15 cellular contexts compared by ENCODE assay signal in the genomic region with DNA sequence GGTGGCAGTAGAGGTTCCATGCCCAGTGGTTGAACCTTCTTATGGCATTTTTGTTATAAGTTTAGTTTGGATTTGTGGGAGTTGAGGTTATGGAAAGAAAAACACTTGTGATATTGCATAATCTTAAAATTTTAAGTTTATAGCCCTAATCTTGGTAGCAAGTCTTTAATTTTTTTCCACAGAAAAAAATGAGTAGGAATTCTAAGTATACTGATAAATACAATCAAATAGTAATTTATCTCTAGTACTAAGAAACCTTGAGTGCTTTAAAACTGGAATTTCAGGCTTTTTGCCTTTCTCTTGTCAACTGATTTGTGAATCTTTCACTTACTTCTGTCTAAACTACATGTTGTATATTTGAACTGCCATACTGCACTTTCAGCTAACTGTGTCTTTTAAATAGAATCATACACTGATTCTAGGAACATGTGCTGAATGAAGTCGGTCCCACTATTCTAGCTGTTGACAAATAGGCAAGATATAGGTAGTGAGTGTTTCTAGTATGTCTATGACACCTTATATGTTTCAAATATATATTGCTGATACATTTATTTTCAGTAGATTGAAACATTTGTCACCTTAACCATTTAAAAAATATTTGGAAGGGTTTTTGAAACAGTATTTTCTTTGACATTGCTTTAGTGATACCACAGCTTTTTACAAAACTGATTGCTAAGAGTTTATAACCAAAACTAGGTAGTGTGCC. TPM values are rescaled to one million over a fixed set of nuclear protein-coding genes. Genes with fewer than 3 reads are reported as not detected.
DNase-seq lines count a peak whose midpoint lies in the region; ATAC-seq and TF ChIP-seq lines count a peak whose summit lies in the region.
"Had no signal": no experiment of that assay in that cellular context is flagged by ENCODE, and none has a peak within 500 bp of the region (broad histone marks: within the 10 kb centered on the region; RNA-seq: fewer than 3 reads in every experiment).

No MANE protein-coding gene starts in this region.

- H3K4me1 ChIP-seq in PC-3 (ENCODE audit: insufficient read depth, low read length) = peaks cover 56% of the 10 kb centered on the region

- no peak overlapping the region for H3K27ac Mint-ChIP-seq in activated CD4-positive, alpha-beta T cell treated with anti-CD3 and anti-CD28 coated beads for 36 hours
- peak overlapping the region; percentile 86 for H3K27ac Mint-ChIP-seq in progenitor cell of endocrine pancreas

- H3K9me3 Mint-ChIP-seq in activated CD4-positive, alpha-beta T cell treated with anti-CD3 and anti-CD28 coated beads for 36 hours (ENCODE audit: low read depth) = no peaks in the 10 kb centered on the region
- H3K9me3 Mint-ChIP-seq in progenitor cell of endocrine pancreas (ENCODE audit: low read depth) = no peaks in the 10 kb centered on the region

- H2AFZ ChIP-seq in PC-3 (ENCODE audit: low read length) = no peak overlapping the region

- H3K79me2 ChIP-seq in PC-3 (ENCODE audit: low read length) = peaks cover 75% of the 10 kb centered on the region

- peaks cover 6% of the 10 kb centered on the region for H3F3A ChIP-seq in PC-3 (ENCODE audit: low read length, unreplicated experiment)

- no peak overlapping the region for H3K9ac ChIP-seq in PC-3 (ENCODE audit: low read length)

- no peaks in the 10 kb centered on the region for H3K27me3 ChIP-seq in PC-3 (ENCODE audit: low read length)
- H3K27me3 ChIP-seq: gastrocnemius medialis, neutrophil had no signal

- no peak overlapping the region for H3K27ac ChIP-seq in PC-3 (ENCODE audit: low read length)
- H3K27ac ChIP-seq: gastrocnemius medialis, neutrophil had no signal

- H4K20me1 ChIP-seq in PC-3 (ENCODE audit: low read length) = peaks cover 14% of the 10 kb centered on the region; the same call in 1 of the 2 replicates

- BruUV-seq in PC-3 (replicated peaks; lab: Mats Ljungman, UMichigan) = no TSS peak

- peaks cover 8% of the 10 kb centered on the region; the same call in 1 of the 2 replicates for H3K36me3 ChIP-seq in PC-3 (ENCODE audit: low read depth, low read length)
- H3K36me3 ChIP-seq: gastrocnemius medialis had no signal

- H3K9me3 ChIP-seq in PC-3 (ENCODE audit: low read length) = no peaks in the 10 kb centered on the region
- H3K9me3 ChIP-seq: gastrocnemius medialis, neutrophil, tibial nerve had no signal

- no peaks in the 10 kb centered on the region for H3K9me2 ChIP-seq in PC-3 (replicated peaks; ENCODE audit: low read length)

- no peaks in the 10 kb centered on the region for H3K27me3 Mint-ChIP-seq in activated CD4-positive, alpha-beta T cell treated with anti-CD3 and anti-CD28 coated beads for 36 hours
- no peaks in the 10 kb centered on the region for H3K27me3 Mint-ChIP-seq in progenitor cell of endocrine pancreas

- CTCF ChIA-PET in activated CD4-positive, alpha-beta T cell treated with anti-CD3 and anti-CD28 coated beads for 36 hours (lab: Charles Lee) = interaction anchor here (0.7 to 1.8 kb wide), 5 partner anchors 9 to 180 kb away, joined by 3 to 4 read pairs (median 3); no protein-coding TSS in a partner anchor
- CTCF ChIA-PET in PC-3 (lab: Charles Lee) = interaction anchor here (1.0 to 2.1 kb wide), 2 partner anchors 15 to 71 kb away, joined by 3 to 12 read pairs; no protein-coding TSS in a partner anchor

- intact Hi-C loops in activated CD4-positive, alpha-beta T cell treated with anti-CD3 and anti-CD28 coated beads for 36 hours (cut with DNase I, micrococcal nuclease) = loop anchor here in 1 of 2 experiments (2.0 to 10.0 kb wide), 2 partner anchors 13 to 539 kb away; a partner anchor contains a TSS
- intact Hi-C loops in PC-3 (cut with micrococcal nuclease) = loop anchor here (5.0 to 10.0 kb wide), 2 partner anchors 71 to 619 kb away; a partner anchor contains a TSS

- no peak for ATAC-seq in activated CD4-positive, alpha-beta T cell treated with anti-CD3 and anti-CD28 coated beads for 36 hours
- no peak for ATAC-seq in PC-3
- no peak for ATAC-seq in GM18861 (IDR thresholded peaks at IDR 0.05; ENCODE audit: unreplicated experiment)
- ATAC-seq: gastrocnemius medialis had no signal

- H3K4me2 ChIP-seq in PC-3 (ENCODE audit: low read length) = peak overlapping the region; percentile 85

- H3K36me3 Mint-ChIP-seq in activated CD4-positive, alpha-beta T cell treated with anti-CD3 and anti-CD28 coated beads for 36 hours (ENCODE audit: low read depth) = peaks cover 3% of the 10 kb centered on the region
- peaks cover 14% of the 10 kb centered on the region for H3K36me3 Mint-ChIP-seq in progenitor cell of endocrine pancreas (ENCODE audit: insufficient read depth)

- POLR2A ChIA-PET in activated CD4-positive, alpha-beta T cell treated with anti-CD3 and anti-CD28 coated beads for 36 hours (lab: Charles Lee) = no interaction called here
- POLR2A ChIA-PET in PC-3 (lab: Charles Lee; ENCODE audit: unreplicated experiment) = no interaction called here

- no peak for DNase-seq in activated CD4-positive, alpha-beta T cell treated with anti-CD3 and anti-CD28 coated beads for 36 hours
- no peak for DNase-seq in activated CD4-positive, alpha-beta T cell treated with anti-CD3 and anti-CD28 coated beads for 1 hour
- DNase-seq in PC-3 (peak; percentile 50), epithelial cell of esophagus (ENCODE audit: low read depth) (no peak), progenitor cell of endocrine pancreas (ENCODE audit: low spot score, unreplicated experiment) (no peak), hypothalamus (lab: John Stamatoyannopoulos, UW) (no peak), SW480 (ENCODE audit: low spot score) (no peak)
- DNase-seq: gastrocnemius medialis, NCI-H1436, NCI-H526, Right ventricle myocardium superior had no signal

- H3K4me3 ChIP-seq in PC-3 (ENCODE audit: low read length) = peak overlapping the region; percentile 79
- peak overlapping the region; percentile 26 for H3K4me3 ChIP-seq in epithelial cell of esophagus (ENCODE audit: low read length)
- H3K4me3 ChIP-seq: gastrocnemius medialis, tibial nerve had no signal

- H3K4me3 Mint-ChIP-seq in activated CD4-positive, alpha-beta T cell treated with anti-CD3 and anti-CD28 coated beads for 36 hours = peak overlapping the region; percentile 85
- peak overlapping the region; percentile 94 for H3K4me3 Mint-ChIP-seq in progenitor cell of endocrine pancreas (ENCODE audit: low read depth)

- peaks cover 34% of the 10 kb centered on the region for H3K4me1 Mint-ChIP-seq in activated CD4-positive, alpha-beta T cell treated with anti-CD3 and anti-CD28 coated beads for 36 hours
- H3K4me1 Mint-ChIP-seq in progenitor cell of endocrine pancreas (ENCODE audit: low read depth) = peaks cover 45% of the 10 kb centered on the region

- no peak for TF ChIP-seq CTCF in PC-3 (conservative IDR thresholded peaks at IDR 0.05; ENCODE audit: low read depth, low read length)
- no peak for TF ChIP-seq CTCF in epithelial cell of esophagus (IDR thresholded peaks at IDR 0.05; ENCODE audit: insufficient read depth, low read depth, low read length, missing control alignments)
- TF ChIP-seq CTCF in progenitor cell of endocrine pancreas (IDR thresholded peaks at IDR 0.05; ENCODE audit: unreplicated experiment) = no peak

RNA-seq across cellular contexts. Expression of a gene that starts 2.4 kb away (rescaled TPM):
- total RNA-seq in activated CD4-positive, alpha-beta T cell treated with anti-CD3 and anti-CD28 coated beads for 36 hours = 1 to 10 TPM; 4.9 to 6.2 TPM
- total RNA-seq in PC-3 (2014; rRNA removed) (3.7 and 4.3 TPM in 2 replicates), progenitor cell of endocrine pancreas (29.7 and 32.9 TPM in 2 replicates)

RNA-seq across cellular contexts. Expression of a gene that starts 42.5 kb away (rescaled TPM):
- not detected for total RNA-seq in activated CD4-positive, alpha-beta T cell treated with anti-CD3 and anti-CD28 coated beads for 36 hours
- 0.04 TPM in 1 of 2 replicates, not detected in the other for total RNA-seq in PC-3 (2014; rRNA removed)
- total RNA-seq in progenitor cell of endocrine pancreas = 0.29 and 0.31 TPM in 2 replicates
- total RNA-seq: A172 had no signal
